1 cellular context compared by ENCODE assay signal in genomic region chr3:65030847-65031463, GRCh38.
TF ChIP-seq lines count a peak whose summit lies in the region.

No MANE protein-coding gene starts in this region.

TF ChIP-seq in K562, 482 proteins besides CTCF, POLR2A, EP300 and RAD21 (continued from another document and continues in another):
- TF ChIP-seq TAF9B (IDR thresholded peaks at IDR 0.05; ENCODE audit: partially characterized antibody) = peak; percentile 30
- no peak for TF ChIP-seq PURB (CRISPR knock-in tag; IDR thresholded peaks at IDR 0.05; ENCODE audit: low read depth)
- no peak for TF ChIP-seq THRA (IDR thresholded peaks at IDR 0.05)
- peak; percentile 96 for TF ChIP-seq SMARCA4 (IDR thresholded peaks at IDR 0.05)
- no peak for TF ChIP-seq CEBPZ (IDR thresholded peaks at IDR 0.05; ENCODE audit: borderline replicate concordance, low read depth, low read length)
- TF ChIP-seq GTF3C2 (IDR thresholded peaks at IDR 0.05; ENCODE audit: borderline replicate concordance, extremely low read depth, insufficient read length) = no peak
- TF ChIP-seq RBM14 (IDR thresholded peaks at IDR 0.05; ENCODE audit: borderline replicate concordance, insufficient read depth, low read depth, low read length) = no peak
- no peak for TF ChIP-seq DLX4 (CRISPR knock-in tag; IDR thresholded peaks at IDR 0.05)
- no peak for TF ChIP-seq MYBL2 (IDR thresholded peaks at IDR 0.05; ENCODE audit: low read depth)
- no peak for TF ChIP-seq MYBL2 (CRISPR knock-in tag; IDR thresholded peaks at IDR 0.05; ENCODE audit: borderline replicate concordance)
- TF ChIP-seq SLC30A9 (CRISPR knock-in tag; IDR thresholded peaks at IDR 0.05) = no peak
- TF ChIP-seq PTBP1 (IDR thresholded peaks at IDR 0.05; ENCODE audit: low read depth, low read length) = no peak
- no peak for TF ChIP-seq NEUROD1 (IDR thresholded peaks at IDR 0.05; ENCODE audit: borderline replicate concordance, low read depth, low read length, partially characterized antibody)
- 0 out of 2 replicates have a peak, but pooled peaks have one; percentile 18 for TF ChIP-seq FOXM1 (IDR thresholded peaks at IDR 0.05; ENCODE audit: low read depth)
- TF ChIP-seq FOXM1 (CRISPR knock-in tag; IDR thresholded peaks at IDR 0.05; ENCODE audit: low read depth) = no peak
- TF ChIP-seq ZEB2 (IDR thresholded peaks at IDR 0.05) = peak; percentile 63
- TF ChIP-seq KDM1A (IDR thresholded peaks at IDR 0.05) = peak; percentile 57 to 62; a peak in 2 of 4 replicates
- TF ChIP-seq ZNF695 (CRISPR knock-in tag; IDR thresholded peaks at IDR 0.05) = no peak
- TF ChIP-seq IRF2 (CRISPR knock-in tag; IDR thresholded peaks at IDR 0.05) = no peak
- TF ChIP-seq SRSF1 (IDR thresholded peaks at IDR 0.05; ENCODE audit: low read depth, low read length) = no peak
- no peak for TF ChIP-seq ZNF165 (CRISPR knock-in tag; IDR thresholded peaks at IDR 0.05; ENCODE audit: borderline replicate concordance)
- TF ChIP-seq U2AF2 (optimal IDR thresholded peaks at IDR 0.05; ENCODE audit: low read depth, low read length) = no peak
- no peak for TF ChIP-seq TBP (optimal IDR thresholded peaks at IDR 0.05; ENCODE audit: low read depth, low read length)
- no peak for TF ChIP-seq HOXB6 (CRISPR knock-in tag; IDR thresholded peaks at IDR 0.05; ENCODE audit: borderline replicate concordance)
- no peak for TF ChIP-seq ZBTB12 (CRISPR knock-in tag; IDR thresholded peaks at IDR 0.05)
- no peak for TF ChIP-seq THAP12 (CRISPR knock-in tag; IDR thresholded peaks at IDR 0.05)
- no peak for TF ChIP-seq PPARD (CRISPR knock-in tag; IDR thresholded peaks at IDR 0.05)
- TF ChIP-seq CUX1 (CRISPR knock-in tag; IDR thresholded peaks at IDR 0.05) = no peak
- no peak for TF ChIP-seq PYGO2 (tag; IDR thresholded peaks at IDR 0.05)
- 0 out of 4 replicates have a peak, but pooled peaks of 1 of the 2 experiments have one; percentile 34 for TF ChIP-seq MLLT1 (IDR thresholded peaks at IDR 0.05)
- TF ChIP-seq RBM39 (optimal IDR thresholded peaks at IDR 0.05; ENCODE audit: low read depth, low read length) = no peak
- peak; percentile 54; the same call in 1 of the 2 replicates for TF ChIP-seq MAFG (tag; conservative IDR thresholded peaks at IDR 0.05)
- TF ChIP-seq MAFF (IDR thresholded peaks at IDR 0.05; ENCODE audit: low read length) = no peak
- no peak for TF ChIP-seq TSC22D4 (tag; IDR thresholded peaks at IDR 0.05)
- TF ChIP-seq HDAC3 (IDR thresholded peaks at IDR 0.05; ENCODE audit: borderline replicate concordance, partially characterized antibody) = no peak
- TF ChIP-seq TRIM28 (IDR thresholded peaks at IDR 0.05) = no peak
- no peak for TF ChIP-seq POLR2AphosphoS2 (IDR thresholded peaks at IDR 0.05; ENCODE audit: low read length)
- no peak for TF ChIP-seq HDAC8 (tag; IDR thresholded peaks at IDR 0.05)
- peak; percentile 71 for TF ChIP-seq LEF1 (IDR thresholded peaks at IDR 0.05)
- peak; percentile 56; the same call in 1 of the 2 replicates for TF ChIP-seq NFE2 (IDR thresholded peaks at IDR 0.05; ENCODE audit: low read depth)
- 0 out of 2 replicates have a peak, but pooled peaks have one; percentile 29 for TF ChIP-seq HDAC2 (IDR thresholded peaks at IDR 0.05)
